In the genomic region with DNA sequence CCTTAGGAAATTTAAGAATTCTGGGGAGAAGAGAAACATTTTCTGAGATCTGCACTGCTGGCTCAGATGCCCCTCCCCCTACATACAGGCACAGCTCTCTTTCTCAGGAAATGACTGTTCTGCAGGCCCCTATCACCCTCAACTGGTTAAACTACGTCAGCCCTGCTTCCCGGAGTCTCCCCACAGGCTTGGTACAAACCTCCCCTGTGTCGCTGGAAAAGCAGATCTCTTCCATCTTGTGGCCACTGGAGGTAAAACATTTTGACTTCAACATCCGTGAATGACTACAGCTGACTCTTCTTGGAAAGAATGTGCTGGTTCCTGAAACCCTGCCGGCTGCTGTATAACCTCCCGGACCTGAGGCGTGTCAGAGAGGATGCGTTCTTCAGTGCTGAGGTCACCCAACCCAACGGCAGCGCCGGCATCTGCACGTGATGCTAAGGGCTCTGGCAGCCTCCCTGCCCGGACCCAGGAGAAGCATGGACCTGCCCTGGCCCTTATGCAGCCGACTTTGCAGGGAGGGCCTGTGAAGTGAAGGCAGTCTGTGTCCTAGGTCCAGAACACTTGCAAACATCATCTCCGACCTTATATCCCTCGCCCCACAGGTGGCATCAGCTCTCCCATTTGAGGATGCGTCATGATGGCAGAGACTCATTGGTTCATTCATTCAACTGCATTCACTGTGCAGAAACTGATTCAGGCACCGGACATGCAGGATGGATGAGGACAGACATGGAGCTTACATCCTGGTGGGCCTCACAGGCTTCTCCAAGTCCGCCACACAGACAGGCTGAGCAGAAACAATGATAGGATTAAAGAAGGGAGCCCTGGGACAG, we compare ENCODE assay signal across 8 cellular contexts.
A peak's percentile ranks its signal among the peaks of the same experiment; 100 is the strongest.
DNase-seq lines count a peak whose midpoint lies in the region; ATAC-seq and TF ChIP-seq lines count a peak whose summit lies in the region.

No MANE protein-coding gene starts in this region.

- POLR2A ChIA-PET in CD4-positive, alpha-beta T cell (lab: Charles Lee): interaction anchor here (0.6 to 3.9 kb wide), 4 partner anchors 130 to 208 kb away, joined by 3 to 42 read pairs (median 4); partner anchors contain the start of genes GCH1 and SAMD4A
- POLR2A ChIA-PET in PC-3 (lab: Charles Lee; ENCODE audit: unreplicated experiment): interaction anchor here (0.7 to 2.4 kb wide), 7 partner anchors 35 to 208 kb away, joined by 3 to 32 read pairs (median 7); partner anchors contain the start of gene SAMD4A

- TF ChIP-seq CTCF in CD4-positive, alpha-beta T cell (IDR thresholded peaks at IDR 0.05): peak; percentile 8
- TF ChIP-seq CTCF in GM20000 (IDR thresholded peaks at IDR 0.05; ENCODE audit: extremely low read depth, missing control alignments) (no peak), PC-3 (conservative IDR thresholded peaks at IDR 0.05; ENCODE audit: low read depth, low read length) (peak; percentile 96), natural killer cell (IDR thresholded peaks at IDR 0.05) (no peak)

- H3K4me1 ChIP-seq in HUES64 (ENCODE audit: insufficient read depth, low read length) (peaks cover 13% of the 10 kb centered on the region), PC-3 (ENCODE audit: insufficient read depth, low read length) (peaks cover 30% of the 10 kb centered on the region)

- no peaks in the 10 kb centered on the region; the same call in 1 of the 2 replicates for H3K36me3 ChIP-seq in HUES64 (ENCODE audit: insufficient read depth, low read length)
- H3K36me3 ChIP-seq in PC-3 (ENCODE audit: low read depth, low read length): peaks cover 22% of the 10 kb centered on the region; the same call in 1 of the 2 replicates

- peak overlapping the region; percentile 68 for H3K4me2 ChIP-seq in PC-3 (ENCODE audit: low read length)

- no peaks in the 10 kb centered on the region for H3K27me3 Mint-ChIP-seq in CD4-positive, alpha-beta T cell
- H3K27me3 Mint-ChIP-seq in activated T-helper 1 cell treated with anti-CD3 and anti-CD28 coated beads, Interleukin-12 subunit alpha, Interleukin-12 subunit beta, Interleukin-2, Interleukin-4 antibody, amounts not matched to agents 30 ng/mL and 10 ng/mL and 1 ng/mL, durations not matched to agents 14 hours and 24 hours and 36 hours (ENCODE audit: insufficient read depth): peaks cover 40% of the 10 kb centered on the region
- peaks cover 48 to 61% of the 10 kb centered on the region in 2 donors for H3K27me3 Mint-ChIP-seq in natural killer cell (ENCODE audit: low read depth in 2 of 2)

- H3K27me3 ChIP-seq in CD4-positive, alpha-beta T cell (ENCODE audit: control insufficient read depth, insufficient read depth, low read length): no peaks in the 10 kb centered on the region
- H3K27me3 ChIP-seq in HUES64 (ENCODE audit: insufficient read depth, low read length) (no peaks in the 10 kb centered on the region), PC-3 (ENCODE audit: low read length) (no peaks in the 10 kb centered on the region)

- no TSS peak for BruUV-seq in PC-3 (replicated peaks; lab: Mats Ljungman, UMichigan)

- no peak overlapping the region for H3K4me3 ChIP-seq in HUES64 (ENCODE audit: low read length)
- H3K4me3 ChIP-seq in PC-3 (ENCODE audit: low read length): peak overlapping the region; percentile 44

- peak overlapping the region; percentile 38 for H2AFZ ChIP-seq in PC-3 (ENCODE audit: low read length)

- peaks cover 14% of the 10 kb centered on the region for H3K4me1 Mint-ChIP-seq in CD4-positive, alpha-beta T cell (ENCODE audit: low read depth)
- peaks cover 40% of the 10 kb centered on the region for H3K4me1 Mint-ChIP-seq in activated T-helper 1 cell treated with anti-CD3 and anti-CD28 coated beads, Interleukin-12 subunit alpha, Interleukin-12 subunit beta, Interleukin-2, Interleukin-4 antibody, amounts not matched to agents 30 ng/mL and 10 ng/mL and 1 ng/mL, durations not matched to agents 14 hours and 24 hours and 36 hours (ENCODE audit: low read depth)
- peaks cover 33 to 39% of the 10 kb centered on the region in 2 donors for H3K4me1 Mint-ChIP-seq in natural killer cell

- DNase-seq in CD4-positive, alpha-beta T cell: peak; percentile 15 to 70 (median 40)
- peak; percentile 79 for DNase-seq in GM20000 (ENCODE audit: low spot score)
- peak; percentile 100 for DNase-seq in PC-3
- DNase-seq in activated T-helper 1 cell treated with anti-CD3 and anti-CD28 coated beads, Interleukin-12 subunit alpha, Interleukin-12 subunit beta, Interleukin-2, Interleukin-4 antibody, amounts not matched to agents 30 ng/mL and 10 ng/mL and 1 ng/mL, durations not matched to agents 14 hours and 24 hours and 36 hours (ENCODE audit: low spot score): peak; percentile 73
- DNase-seq in fibroblast of peridontal ligament (ENCODE audit: extremely low read depth): peak; percentile 100
- DNase-seq in natural killer cell: no peak
- DNase-seq in stimulated activated naive CD8-positive, alpha-beta T cell treated with anti-CD3 and anti-CD28 coated beads, Interleukin-15, Interleukin-2, amounts not matched to agents 100 U/mL and 50 U/mL, for 24 hours: peak; percentile 79

- H3K79me2 ChIP-seq in PC-3 (ENCODE audit: low read length): no peaks in the 10 kb centered on the region

- ATAC-seq in CD4-positive, alpha-beta T cell (ENCODE audit: poor library complexity): peak; percentile 81
- ATAC-seq in PC-3 (peak; percentile 90), natural killer cell (peak; percentile 48 to 52 (median 50))
- ATAC-seq in stimulated activated naive CD8-positive, alpha-beta T cell treated with anti-CD3 and anti-CD28 coated beads, Interleukin-15, Interleukin-2, amounts not matched to agents 100 U/mL and 50 U/mL, for 24 hours: peak; percentile 86

- H4K20me1 ChIP-seq in PC-3 (ENCODE audit: low read length): no peaks in the 10 kb centered on the region

- H3K36me3 Mint-ChIP-seq in CD4-positive, alpha-beta T cell (ENCODE audit: low read depth): no peaks in the 10 kb centered on the region
- peaks cover 2% of the 10 kb centered on the region for H3K36me3 Mint-ChIP-seq in activated T-helper 1 cell treated with anti-CD3 and anti-CD28 coated beads, Interleukin-12 subunit alpha, Interleukin-12 subunit beta, Interleukin-2, Interleukin-4 antibody, amounts not matched to agents 30 ng/mL and 10 ng/mL and 1 ng/mL, durations not matched to agents 14 hours and 24 hours and 36 hours (ENCODE audit: low read depth)
- no peaks in the 10 kb centered on the region for H3K36me3 Mint-ChIP-seq in natural killer cell

- WGBS in HUES64: 34% methylated on average over 19 of the region's 19 CpGs

- no peaks in the 10 kb centered on the region for H3K9me3 Mint-ChIP-seq in CD4-positive, alpha-beta T cell
- H3K9me3 Mint-ChIP-seq in activated T-helper 1 cell treated with anti-CD3 and anti-CD28 coated beads, Interleukin-12 subunit alpha, Interleukin-12 subunit beta, Interleukin-2, Interleukin-4 antibody, amounts not matched to agents 30 ng/mL and 10 ng/mL and 1 ng/mL, durations not matched to agents 14 hours and 24 hours and 36 hours: no peaks in the 10 kb centered on the region
- H3K9me3 Mint-ChIP-seq in natural killer cell: no peaks in the 10 kb centered on the region

- H3K9me2 ChIP-seq in PC-3 (replicated peaks; ENCODE audit: low read length): no peaks in the 10 kb centered on the region

- peak overlapping the region; percentile 2; the same call in 1 of the 2 replicates for H3K9ac ChIP-seq in HUES64 (ENCODE audit: low read depth, low read length)
- H3K9ac ChIP-seq in PC-3 (ENCODE audit: low read length): peak overlapping the region; percentile 72

- peak overlapping the region; percentile 25 for H3K27ac Mint-ChIP-seq in CD4-positive, alpha-beta T cell
- peak overlapping the region; percentile 79 for H3K27ac Mint-ChIP-seq in activated T-helper 1 cell treated with anti-CD3 and anti-CD28 coated beads, Interleukin-12 subunit alpha, Interleukin-12 subunit beta, Interleukin-2, Interleukin-4 antibody, amounts not matched to agents 30 ng/mL and 10 ng/mL and 1 ng/mL, durations not matched to agents 14 hours and 24 hours and 36 hours
- H3K27ac Mint-ChIP-seq in natural killer cell: peak overlapping the region in 1 of 2 donors; percentile 38

- H3K9me3 ChIP-seq in CD4-positive, alpha-beta T cell (ENCODE audit: control insufficient read depth, low read length): no peaks in the 10 kb centered on the region
- H3K9me3 ChIP-seq in HUES64 (ENCODE audit: insufficient read depth, low read depth, low read length): no peaks in the 10 kb centered on the region
- no peaks in the 10 kb centered on the region for H3K9me3 ChIP-seq in PC-3 (ENCODE audit: low read length)

- H3K27ac ChIP-seq in CD4-positive, alpha-beta T cell (ENCODE audit: low read depth, low read length): no peak overlapping the region
- H3K27ac ChIP-seq in HUES64 (ENCODE audit: low read depth, low read length) (peak overlapping the region; percentile 66), PC-3 (ENCODE audit: low read length) (peak overlapping the region; percentile 85)

- peaks cover 6% of the 10 kb centered on the region for H3F3A ChIP-seq in PC-3 (ENCODE audit: low read length, unreplicated experiment)

- H3K4me3 Mint-ChIP-seq in CD4-positive, alpha-beta T cell: peak overlapping the region; percentile 16
- H3K4me3 Mint-ChIP-seq in activated T-helper 1 cell treated with anti-CD3 and anti-CD28 coated beads, Interleukin-12 subunit alpha, Interleukin-12 subunit beta, Interleukin-2, Interleukin-4 antibody, amounts not matched to agents 30 ng/mL and 10 ng/mL and 1 ng/mL, durations not matched to agents 14 hours and 24 hours and 36 hours: peak overlapping the region; percentile 68
- H3K4me3 Mint-ChIP-seq in natural killer cell: peak overlapping the region; percentile 4

- intact Hi-C loops in CD4-positive, alpha-beta T cell (cut with DNase I, micrococcal nuclease): loop anchor here (1.0 to 5.0 kb wide), 2 partner anchors 209 to 406 kb away; no protein-coding TSS in a partner anchor
- intact Hi-C loops in PC-3 (cut with micrococcal nuclease): loop anchor here (1.0 to 5.0 kb wide), 13 partner anchors 33 to 659 kb away; partner anchors contain the start of genes CGRRF1 and CNIH1
- intact Hi-C loops in activated T-helper 1 cell treated with anti-CD3 and anti-CD28 coated beads, Interleukin-12 subunit alpha, Interleukin-12 subunit beta, Interleukin-2, Interleukin-4 antibody, amounts not matched to agents 30 ng/mL and 10 ng/mL and 1 ng/mL, durations not matched to agents 14 hours and 24 hours and 36 hours (cut with micrococcal nuclease): loop anchor here (1.0 to 2.0 kb wide), 15 partner anchors 33 to 407 kb away; partner anchors contain the start of genes CGRRF1 and GCH1
- intact Hi-C loops in natural killer cell (cut with micrococcal nuclease): loop anchor here (1.0 kb wide), 1 partner anchor 209 kb away; no protein-coding TSS in a partner anchor

- CTCF ChIA-PET in CD4-positive, alpha-beta T cell (lab: Charles Lee): interaction anchor here (0.6 to 5.1 kb wide), 18 partner anchors 9 to 1477 kb away, joined by 3 to 104 read pairs (median 4); partner anchors contain the start of genes CDKN3 and SAMD4A
- CTCF ChIA-PET in PC-3 (lab: Charles Lee): interaction anchor here (0.5 to 3.8 kb wide), 40 partner anchors 16 to 406 kb away, joined by 3 to 154 read pairs (median 4); partner anchors contain the start of genes CGRRF1, GCH1 and SAMD4A

Comparison
In these comparisons a context has a peak if more than half of its experiments do, and no peak if none do; other contexts are left out.
1. H3K4me3 Mint-ChIP-seq: peak in every context shown above with its lines; median percentile 68 in activated T-helper 1 cell treated with anti-CD3 and anti-CD28 coated beads, Interleukin-12 subunit alpha, Interleukin-12 subunit beta, Interleukin-2, Interleukin-4 antibody, amounts not matched to agents 30 ng/mL and 10 ng/mL and 1 ng/mL, durations not matched to agents 14 hours and 24 hours and 36 hours; 16 in CD4-positive, alpha-beta T cell; 4 in natural killer cell.
2. CTCF ChIP-seq: peak in CD4-positive, alpha-beta T cell (single experiment) and PC-3 (single experiment); none in GM20000 (single experiment) and natural killer cell (single experiment).
3. Peak in every context shown above with its lines, with median percentiles within 50 percentile points of each other: ATAC-seq.